In genomic region chr20:15895560-15896084, GRCh38 we compare ENCODE assay signal across 10 cellular contexts.
DNase-seq lines count a peak whose midpoint lies in the region; ATAC-seq and TF ChIP-seq lines count a peak whose summit lies in the region.
"Had no signal": no experiment of that assay in that cellular context is flagged by ENCODE, and none has a peak within 500 bp of the region (broad histone marks: within the 10 kb centered on the region; RNA-seq: fewer than 3 reads in every experiment).

No MANE protein-coding gene starts in this region.

- 60 to 64% methylated on average over 6 of the region's 6 CpGs for WGBS in GM23248 (ENCODE audit: low coverage in 1 of 2, low lambda C conversion rate in 2 of 2, missing lambda C conversion rate in 2 of 2), 2 experiments

- no peak overlapping the region for H3K4me2 ChIP-seq in GM23248 (ENCODE audit: unreplicated experiment)

- H3K36me3 ChIP-seq in GM23248 (ENCODE audit: low read depth) (no peaks in the 10 kb centered on the region), colonic mucosa (no peaks in the 10 kb centered on the region)
- H3K36me3 ChIP-seq: Peyer's patch had no signal

- H4K20me1 ChIP-seq in GM23248 (ENCODE audit: insufficient read depth), result no peaks in the 10 kb centered on the region

- H3K27ac ChIP-seq in GM23248 (no peak overlapping the region), colonic mucosa (no peak overlapping the region)
- H3K27ac ChIP-seq: Peyer's patch had no signal

- H3K9ac ChIP-seq in GM23248 (no peak overlapping the region), colonic mucosa (ENCODE audit: low read depth in 2 of 2, low read length in 2 of 2) (no peak overlapping the region)

- peaks cover 13% of the 10 kb centered on the region for H3K4me1 Mint-ChIP-seq in activated T-cell treated with anti-CD3 and anti-CD28 coated beads, Interleukin-2, amount 50 U/mL, for 24 hours (ENCODE audit: low read depth)
- H3K4me1 Mint-ChIP-seq in stimulated activated naive CD8-positive, alpha-beta T cell treated with anti-CD3 and anti-CD28 coated beads, Interleukin-15, amount 100 ng/mL, for 72 hours, result peaks cover 13% of the 10 kb centered on the region

- in situ Hi-C loops in GM23248 (cut with MboI), result no loop called here

- H3K4me3 ChIP-seq in Jurkat, Clone E6-1 (ENCODE audit: low read length), result no peak overlapping the region
- H3K4me3 ChIP-seq in GM23248 (no peak overlapping the region), colonic mucosa (no peak overlapping the region)
- H3K4me3 ChIP-seq: Peyer's patch had no signal

- H3K9me3 ChIP-seq in GM23248 (ENCODE audit: low read depth), result no peaks in the 10 kb centered on the region
- no peaks in the 10 kb centered on the region for H3K9me3 ChIP-seq in colonic mucosa
- H3K9me3 ChIP-seq: Peyer's patch had no signal

- peak; percentile 75 for ATAC-seq in HG02763 (IDR thresholded peaks at IDR 0.05; ENCODE audit: unreplicated experiment)
- ATAC-seq in stimulated activated naive CD8-positive, alpha-beta T cell treated with anti-CD3 and anti-CD28 coated beads, Interleukin-15, amount 100 ng/mL, for 72 hours, result peak; percentile 92

- H3K4me1 ChIP-seq in GM23248 (ENCODE audit: insufficient read depth) (no peaks in the 10 kb centered on the region), colonic mucosa (no peaks in the 10 kb centered on the region)
- H3K4me1 ChIP-seq: Peyer's patch had no signal

- no peak for TF ChIP-seq CTCF in colonic mucosa (IDR thresholded peaks at IDR 0.05)

- no peaks in the 10 kb centered on the region for H3K27me3 ChIP-seq in GM23248 (replicated peaks; ENCODE audit: insufficient read depth)
- H3K27me3 ChIP-seq in colonic mucosa, result no peaks in the 10 kb centered on the region
- H3K27me3 ChIP-seq: Peyer's patch had no signal

- no peak overlapping the region for H3K4me3 Mint-ChIP-seq in activated T-cell treated with anti-CD3 and anti-CD28 coated beads, Interleukin-2, amount 50 U/mL, for 24 hours
- no peak overlapping the region for H3K4me3 Mint-ChIP-seq in stimulated activated naive CD8-positive, alpha-beta T cell treated with anti-CD3 and anti-CD28 coated beads, Interleukin-15, amount 100 ng/mL, for 72 hours

- no peaks in the 10 kb centered on the region for H3K27me3 Mint-ChIP-seq in activated T-cell treated with anti-CD3 and anti-CD28 coated beads, Interleukin-2, amount 50 U/mL, for 24 hours
- H3K27me3 Mint-ChIP-seq in stimulated activated naive CD8-positive, alpha-beta T cell treated with anti-CD3 and anti-CD28 coated beads, Interleukin-15, amount 100 ng/mL, for 72 hours, result no peaks in the 10 kb centered on the region

- no peak overlapping the region for H2AFZ ChIP-seq in GM23248

- no peaks in the 10 kb centered on the region for H3K79me2 ChIP-seq in GM23248 (ENCODE audit: insufficient read depth)

- no peaks in the 10 kb centered on the region for H3K36me3 Mint-ChIP-seq in activated T-cell treated with anti-CD3 and anti-CD28 coated beads, Interleukin-2, amount 50 U/mL, for 24 hours (ENCODE audit: low read depth)

- no peaks in the 10 kb centered on the region for H3F3A ChIP-seq in GM23248 (ENCODE audit: insufficient read depth)

- intact Hi-C loops in colonic mucosa (cut with DNase I), result no loop called here

- no peaks in the 10 kb centered on the region for H3K9me2 ChIP-seq in GM23248 (ENCODE audit: insufficient read depth)

- peaks cover 12% of the 10 kb centered on the region for H3K9me3 Mint-ChIP-seq in activated T-cell treated with anti-CD3 and anti-CD28 coated beads, Interleukin-2, amount 50 U/mL, for 24 hours
- H3K9me3 Mint-ChIP-seq in stimulated activated naive CD8-positive, alpha-beta T cell treated with anti-CD3 and anti-CD28 coated beads, Interleukin-15, amount 100 ng/mL, for 72 hours, result peaks cover 4 to 7% of the 10 kb centered on the region in 2 donors

- peak; percentile 19 to 26 for DNase-seq in activated T-cell treated with anti-CD3 and anti-CD28 coated beads, Interleukin-2, amount 50 U/mL, for 48 hours
- no peak for DNase-seq in activated T-cell treated with anti-CD3 and anti-CD28 coated beads, Interleukin-2, amount 50 U/mL, for 24 hours
- DNase-seq in Jurkat, Clone E6-1 (ENCODE audit: low read depth, low spot score), result peak; percentile 94
- peak; percentile 20 to 28 for DNase-seq in stimulated activated naive CD8-positive, alpha-beta T cell treated with anti-CD3 and anti-CD28 coated beads, Interleukin-15, amount 100 ng/mL, for 72 hours
- DNase-seq in GM23248 (no peak), epidermal melanocyte (ENCODE audit: insufficient read length, low spot score) (no peak), colonic mucosa (no peak)
- DNase-seq: effector memory CD4-positive, alpha-beta T cell; Peyer's patch had no signal

- no peak overlapping the region for H3K27ac Mint-ChIP-seq in activated T-cell treated with anti-CD3 and anti-CD28 coated beads, Interleukin-2, amount 50 U/mL, for 24 hours
- H3K27ac Mint-ChIP-seq in stimulated activated naive CD8-positive, alpha-beta T cell treated with anti-CD3 and anti-CD28 coated beads, Interleukin-15, amount 100 ng/mL, for 72 hours, result peak overlapping the region; percentile 27 to 48

Comparison
In these comparisons a context has a peak if more than half of its experiments do, and no peak if none do; other contexts are left out.
1. DNase-seq: peak in activated T-cell treated with anti-CD3 and anti-CD28 coated beads, Interleukin-2, amount 50 U/mL, for 48 hours (2 of 2), Jurkat, Clone E6-1 (single experiment) and stimulated activated naive CD8-positive, alpha-beta T cell treated with anti-CD3 and anti-CD28 coated beads, Interleukin-15, amount 100 ng/mL, for 72 hours (2 of 2); none in activated T-cell treated with anti-CD3 and anti-CD28 coated beads, Interleukin-2, amount 50 U/mL, for 24 hours (single experiment), GM23248 (single experiment), epidermal melanocyte (single experiment) and colonic mucosa (single experiment).